Comparison of ENCODE assay signal across 1 cellular context in genomic region chr17:40063034-40063765, GRCh38.
TF ChIP-seq lines count a peak whose summit lies in the region.

No MANE protein-coding gene starts in this region.

TF ChIP-seq in HepG2, 621 proteins besides CTCF, POLR2A, EP300 and RAD21 (continued from another document and continues in another):
- 0 out of 2 replicates have a peak, but pooled peaks have one; percentile 48 for TF ChIP-seq MXD1 (CRISPR knock-in tag; IDR thresholded peaks at IDR 0.05)
- TF ChIP-seq TGIF2 (CRISPR knock-in tag; IDR thresholded peaks at IDR 0.05): no peak
- TF ChIP-seq ERF (CRISPR knock-in tag; IDR thresholded peaks at IDR 0.05): no peak
- TF ChIP-seq MLXIP (CRISPR knock-in tag; IDR thresholded peaks at IDR 0.05; ENCODE audit: borderline replicate concordance): no peak
- TF ChIP-seq KAT7 (CRISPR knock-in tag; IDR thresholded peaks at IDR 0.05; ENCODE audit: borderline replicate concordance): no peak
- TF ChIP-seq ZBTB46 (CRISPR knock-in tag; IDR thresholded peaks at IDR 0.05; ENCODE audit: borderline replicate concordance): no peak
- TF ChIP-seq HIC2 (CRISPR knock-in tag; IDR thresholded peaks at IDR 0.05; ENCODE audit: low read depth): peak; percentile 42; the same call in 1 of the 2 replicates
- 0 out of 2 replicates have a peak, but pooled peaks have one; percentile 21 for TF ChIP-seq ISL2 (CRISPR knock-in tag; IDR thresholded peaks at IDR 0.05)
- TF ChIP-seq POGK (CRISPR knock-in tag; conservative IDR thresholded peaks at IDR 0.05): no peak
- TF ChIP-seq TFDP2 (CRISPR knock-in tag; IDR thresholded peaks at IDR 0.05): no peak
- no peak for TF ChIP-seq MAFF (IDR thresholded peaks at IDR 0.05; ENCODE audit: low read depth, low read length)
- peak; percentile 37; the same call in 1 of the 2 replicates for TF ChIP-seq FOXP4 (CRISPR knock-in tag; IDR thresholded peaks at IDR 0.05)
- no peak; the same call in 1 of the 2 replicates for TF ChIP-seq ZNF101 (CRISPR knock-in tag; IDR thresholded peaks at IDR 0.05; ENCODE audit: borderline replicate concordance, low read depth)
- TF ChIP-seq ELF4 (CRISPR knock-in tag; IDR thresholded peaks at IDR 0.05; ENCODE audit: borderline replicate concordance): no peak
- TF ChIP-seq ZNF136 (CRISPR knock-in tag; IDR thresholded peaks at IDR 0.05; ENCODE audit: low read depth): no peak
- TF ChIP-seq ATF3 (CRISPR knock-in tag; IDR thresholded peaks at IDR 0.05): no peak
- TF ChIP-seq CBFB (CRISPR knock-in tag; IDR thresholded peaks at IDR 0.05): 0 out of 2 replicates have a peak, but pooled peaks have one; percentile 39
- TF ChIP-seq KDM4B (CRISPR knock-in tag; IDR thresholded peaks at IDR 0.05): no peak
- TF ChIP-seq ZFP1 (CRISPR knock-in tag; IDR thresholded peaks at IDR 0.05): no peak
- TF ChIP-seq PAF1 (CRISPR knock-in tag; IDR thresholded peaks at IDR 0.05): no peak
- TF ChIP-seq HNF1A (IDR thresholded peaks at IDR 0.05; ENCODE audit: low read depth): no peak
- no peak for TF ChIP-seq HNF1A (CRISPR knock-in tag; IDR thresholded peaks at IDR 0.05; ENCODE audit: borderline replicate concordance)
- TF ChIP-seq FOXC1 (CRISPR knock-in tag; IDR thresholded peaks at IDR 0.05; ENCODE audit: borderline replicate concordance): peak; percentile 61; the same call in 1 of the 2 replicates
- TF ChIP-seq AKNA (CRISPR knock-in tag; IDR thresholded peaks at IDR 0.05; ENCODE audit: borderline replicate concordance): no peak
- TF ChIP-seq ARID3A (IDR thresholded peaks at IDR 0.05; ENCODE audit: low read depth, low read length): no peak
- TF ChIP-seq ZNF292 (CRISPR knock-in tag; IDR thresholded peaks at IDR 0.05; ENCODE audit: borderline replicate concordance, low read depth): no peak
